Comparison of ENCODE assay signal across 23 cellular contexts in genomic region chr3:87756616-87757015, GRCh38. TPM values are rescaled to one million over a fixed set of nuclear protein-coding genes. Genes with fewer than 3 reads are reported as not detected.
A peak's percentile ranks its signal among the peaks of the same experiment; 100 is the strongest.
DNase-seq lines count a peak whose midpoint lies in the region; ATAC-seq, FAIRE-seq and TF ChIP-seq lines count a peak whose summit lies in the region.
"Had no signal": no experiment of that assay in that cellular context is flagged by ENCODE, and none has a peak within 500 bp of the region (broad histone marks: within the 10 kb centered on the region; RNA-seq: fewer than 3 reads in every experiment).

No MANE protein-coding gene starts in this region.

- H3K27ac ChIP-seq in A549 (no peak overlapping the region), PC-9 (no peak overlapping the region), HepG2 (ENCODE audit: extremely low read length, insufficient read depth, low read length) (no peak overlapping the region)
- H3K27ac ChIP-seq: BLaER1 treated with 17β-estradiol and CSF1 and Interleukin-3, amounts not matched to agents 10 nM and 100 nM had no signal

- no peak for TF ChIP-seq RAD21 in A549 (conservative IDR thresholded peaks at IDR 0.05 in 1 of 2, IDR thresholded peaks at IDR 0.05 in 1 of 2)
- TF ChIP-seq RAD21 in HepG2 (CRISPR knock-in tag; IDR thresholded peaks at IDR 0.05): no peak

- TF ChIP-seq CTCF in A549 (IDR thresholded peaks at IDR 0.05): no peak
- no peak for TF ChIP-seq CTCF in PC-9 (conservative IDR thresholded peaks at IDR 0.05)
- no peak for TF ChIP-seq CTCF in HepG2 (CRISPR knock-in tag; IDR thresholded peaks at IDR 0.05)

- no TSS peak for BruUV-seq in PC-9 (replicated peaks; lab: Mats Ljungman, UMichigan)
- BruUV-seq in HepG2 (replicated peaks; lab: Mats Ljungman, UMichigan): no TSS peak

- H2AFZ ChIP-seq in PC-9 (0 out of 2 replicates have a peak overlapping the region, but pooled peaks have one; percentile 1), HepG2 (ENCODE audit: low read length) (no peak overlapping the region)

- H3K4me2 ChIP-seq in A549 (0 out of 3 replicates have a peak overlapping the region, but pooled peaks have one; percentile 12), PC-9 (no peak overlapping the region), HepG2 (ENCODE audit: low read depth, low read length) (no peak overlapping the region)
- H3K4me2 ChIP-seq: BLaER1 treated with 17β-estradiol and CSF1 and Interleukin-3, amounts not matched to agents 10 nM and 100 nM had no signal

- CTCF ChIA-PET in A549 (lab: Yijun Ruan, JAX) (no interaction called here), PC-9 (lab: Charles Lee) (no interaction called here), HepG2 (lab: Yijun Ruan, JAX; ENCODE audit: low intra/inter-chr PET ratio, low total read pairs) (no interaction called here)

- ATAC-seq in A549 (no peak; a peak in 1 of 6 replicates), HepG2 (no peak), HG02571 (IDR thresholded peaks at IDR 0.05; ENCODE audit: unreplicated experiment) (no peak)

- no peaks in the 10 kb centered on the region for H3K9me2 ChIP-seq in PC-9 (ENCODE audit: insufficient read depth)

- H3K9me3 ChIP-seq in A549: peaks cover 7% of the 10 kb centered on the region; the same call in 1 of the 3 replicates
- H3K9me3 ChIP-seq in PC-9 (ENCODE audit: insufficient read depth, low read depth): no peaks in the 10 kb centered on the region
- H3K9me3 ChIP-seq in HepG2 (ENCODE audit: low read length): no peaks in the 10 kb centered on the region
- H3K9me3 ChIP-seq: BE2C, HAP-1 had no signal

- WGBS in A549 (ENCODE audit: missing lambda C conversion rate): 12% methylated on average over 1 of the region's 1 CpG
- WGBS in HepG2 (ENCODE audit: low lambda C conversion rate): 0% methylated on average over 1 of the region's 1 CpG

- H3K4me1 ChIP-seq in A549 (no peaks in the 10 kb centered on the region), PC-9 (replicated peaks; ENCODE audit: insufficient read depth) (no peaks in the 10 kb centered on the region), HepG2 (ENCODE audit: insufficient read depth, low read length) (no peaks in the 10 kb centered on the region)
- H3K4me1 ChIP-seq: BE2C; BLaER1 treated with 17β-estradiol and CSF1 and Interleukin-3, amounts not matched to agents 10 nM and 100 nM; HAP-1 had no signal

- no peak overlapping the region for H3K4me3 ChIP-seq in A549
- no peak overlapping the region for H3K4me3 ChIP-seq in PC-9
- no peak overlapping the region for H3K4me3 ChIP-seq in HepG2 (replicated peaks in 1 of 3; ENCODE audit: insufficient read depth in 1 of 3, low read depth in 2 of 3, low read length in 3 of 3)
- H3K4me3 ChIP-seq: BLaER1 treated with 17β-estradiol and CSF1 and Interleukin-3, amounts not matched to agents 10 nM and 100 nM; HAP-1 had no signal

- no peaks in the 10 kb centered on the region for H3K79me2 ChIP-seq in PC-9 (ENCODE audit: low read depth)
- H3K79me2 ChIP-seq in HepG2 (ENCODE audit: insufficient read depth, low read length): no peaks in the 10 kb centered on the region

- TF ChIP-seq EP300 in A549 (IDR thresholded peaks at IDR 0.05): no peak
- TF ChIP-seq EP300 in HepG2 (IDR thresholded peaks at IDR 0.05; ENCODE audit: low read depth in 2 of 2, low read length in 2 of 2): no peak
- no peak for TF ChIP-seq EP300 in HepG2 (CRISPR knock-in tag; IDR thresholded peaks at IDR 0.05; ENCODE audit: borderline replicate concordance)

- intact Hi-C loops in PC-9 (cut with micrococcal nuclease; ENCODE audit: unreplicated experiment): no loop called here
- intact Hi-C loops in HepG2 (cut with micrococcal nuclease; ENCODE audit: unreplicated experiment): no loop called here

- DNase-seq in A549 (ENCODE audit: low read depth in 1 of 2, low spot score in 1 of 2) (peak in 1 of 2 experiments; percentile 57), HuH-7.5 (ENCODE audit: low spot score) (peak; percentile 10), PC-9 (no peak), HepG2 (ENCODE audit: low spot score) (peak; percentile 8), cerebellar cortex (ENCODE audit: low spot score) (no peak), retina (no peak)
- no peak for DNase-seq in activated CD8-positive, alpha-beta memory T cell treated with anti-CD3 and anti-CD28 coated beads, Interleukin-2, amount 50 U/mL, for 48 hours
- DNase-seq: AML-193; BE2C; CD4-positive, alpha-beta T cell; CD8-positive, alpha-beta memory T cell; DMS 273 treated with DMSO at 0.1 percent for 48 hours; DND-41; GOT3; HFFc6 had no signal

- FAIRE-seq in A549 (lab: Jason Lieb, UNC): no peak
- FAIRE-seq in HepG2 (lab: Jason Lieb, UNC): no peak
- FAIRE-seq: D721Med, GM12892, H54 had no signal

- H3K36me3 ChIP-seq in PC-9 (ENCODE audit: low read depth) (no peaks in the 10 kb centered on the region), HepG2 (replicated peaks in 1 of 2; ENCODE audit: control insufficient read depth in 1 of 2, insufficient read depth in 2 of 2, low read length in 2 of 2) (no peaks in the 10 kb centered on the region)
- H3K36me3 ChIP-seq: BE2C; BLaER1 treated with 17β-estradiol and CSF1 and Interleukin-3, amounts not matched to agents 10 nM and 100 nM; HAP-1 had no signal

- H3F3A ChIP-seq in PC-9 (ENCODE audit: insufficient read depth, low read depth): no peaks in the 10 kb centered on the region

- H3K9ac ChIP-seq in HepG2 (ENCODE audit: insufficient read depth, low read depth, low read length): no peak overlapping the region
- H3K9ac ChIP-seq: BLaER1 treated with 17β-estradiol and CSF1 and Interleukin-3, amounts not matched to agents 10 nM and 100 nM had no signal

- H3K27me3 ChIP-seq in PC-9 (ENCODE audit: insufficient read depth, low read depth) (no peaks in the 10 kb centered on the region), HepG2 (ENCODE audit: control insufficient read depth in 1 of 2, insufficient read depth in 2 of 2, low read length in 2 of 2) (no peaks in the 10 kb centered on the region)
- H3K27me3 ChIP-seq: BE2C; BLaER1 treated with 17β-estradiol and CSF1 and Interleukin-3, amounts not matched to agents 10 nM and 100 nM had no signal

- in situ Hi-C loops in HepG2 (cut with HindIII; ENCODE audit: extremely low pct_ligation_motif_present, low pct_unique_long_range_greater_than_20kb): no loop called here

- TF ChIP-seq POLR2A in A549 (IDR thresholded peaks at IDR 0.05; ENCODE audit: low read length) (no peak), HepG2 (IDR thresholded peaks at IDR 0.05; ENCODE audit: insufficient read depth in 1 of 2, low read depth in 2 of 2, low read length in 2 of 2) (no peak)

- POLR2A ChIA-PET in A549 (lab: Yijun Ruan, JAX) (no interaction called here), PC-9 (lab: Charles Lee; ENCODE audit: unreplicated experiment) (no interaction called here), HepG2 (lab: Yijun Ruan, JAX) (no interaction called here)

- no peaks in the 10 kb centered on the region for H4K20me1 ChIP-seq in PC-9 (ENCODE audit: insufficient read depth)
- no peaks in the 10 kb centered on the region for H4K20me1 ChIP-seq in HepG2 (ENCODE audit: insufficient read depth, low read length)
- H4K20me1 ChIP-seq: BLaER1 treated with 17β-estradiol and CSF1 and Interleukin-3, amounts not matched to agents 10 nM and 100 nM had no signal

TF ChIP-seq in A549, 52 proteins besides CTCF, POLR2A, EP300 and RAD21 (continues in another document):
- no peak for TF ChIP-seq KDM1A (IDR thresholded peaks at IDR 0.05; ENCODE audit: low read depth)
- no peak for TF ChIP-seq NR3C1 (IDR thresholded peaks at IDR 0.05)
- TF ChIP-seq FOSL2 (IDR thresholded peaks at IDR 0.05): no peak
- TF ChIP-seq FOSL2 (CRISPR knock-in tag; IDR thresholded peaks at IDR 0.05): no peak
- no peak for TF ChIP-seq ZC3H11A (IDR thresholded peaks at IDR 0.05)
- no peak for TF ChIP-seq JUNB (IDR thresholded peaks at IDR 0.05)
- TF ChIP-seq JUN (IDR thresholded peaks at IDR 0.05): no peak

TF ChIP-seq in HepG2, 621 proteins besides CTCF, POLR2A, EP300 and RAD21:
- TF ChIP-seq GFI1 (CRISPR knock-in tag; IDR thresholded peaks at IDR 0.05; ENCODE audit: borderline replicate concordance) (0 out of 2 replicates have a peak, but pooled peaks have one; percentile 49), ZNF530 (CRISPR knock-in tag; IDR thresholded peaks at IDR 0.05; ENCODE audit: low read depth) (no peak)

RNA-seq across cellular contexts. Expression of gene HTR1F, which starts 35.9 kb away (rescaled TPM):
- polyA plus RNA-seq in A549 (2011; rRNA removed) (0.14 and 0.28 TPM in 2 replicates), A549 (2017; fragmentation: RNase III; extraction: RNeasy Plus Mini Kit Qiagen cat#74134 plus additional on column Dnase treatment) (0.13 to 0.33 TPM (median 0.15 TPM) in 3 replicates), HepG2 (2011; rRNA removed) (not detected in 2 replicates)
- polyA plus RNA-seq in A549 (2012; cell fraction: cytosol; rRNA removed): 0.01 TPM in 2 replicates
- polyA plus RNA-seq in A549 (2012; cell fraction: nucleus; rRNA removed): 0.02 and 0.06 TPM in 2 replicates
- polyA minus RNA-seq in A549 (2011; rRNA and poly(A)+ RNA removed): 0.10 and 0.12 TPM in 2 replicates
- total RNA-seq in PC-9 (2021) (not detected in 2 replicates), HepG2 (2016; rRNA removed; fragmentation: Illumina TruSeq; extraction: Trizol) (not detected in 2 replicates)
- not detected in 2 replicates for total RNA-seq in HepG2 (2016; cell fraction: cytosol; rRNA removed; fragmentation: Illumina TruSeq; extraction: Trizol; ENCODE audit: low read depth)
- not detected in 2 replicates for total RNA-seq in HepG2 (2016; cell fraction: insoluble cytoplasmic fraction; rRNA removed; fragmentation: Illumina TruSeq; extraction: Trizol)
- not detected in 2 replicates for total RNA-seq in HepG2 (2016; cell fraction: membrane; rRNA removed; fragmentation: Illumina TruSeq; extraction: Trizol)
- total RNA-seq in HepG2 (2016; cell fraction: nucleus; rRNA removed; fragmentation: Illumina TruSeq; extraction: Trizol): not detected in 2 replicates
- not detected in 2 replicates for polyA plus RNA-seq in HepG2 (2011; cell fraction: cytosol; rRNA removed)
- polyA plus RNA-seq in HepG2 (2011; cell fraction: nucleus; rRNA removed): not detected in 2 replicates
- polyA plus RNA-seq in HepG2 (2012): not detected in 2 replicates
- polyA plus RNA-seq in HepG2 (2016; cell fraction: cytosol; fragmentation: Illumina TruSeq; extraction: Trizol; ENCODE audit: low read depth): not detected in 2 replicates
- polyA plus RNA-seq in HepG2 (2016; cell fraction: insoluble cytoplasmic fraction; fragmentation: Illumina TruSeq; extraction: Trizol; ENCODE audit: low read depth): not detected in 2 replicates
- polyA plus RNA-seq in HepG2 (2016; cell fraction: membrane; fragmentation: Illumina TruSeq; extraction: Trizol; ENCODE audit: low read depth): not detected in 2 replicates
- not detected in 2 replicates for polyA plus RNA-seq in HepG2 (2016; cell fraction: nucleus; fragmentation: Illumina TruSeq; extraction: Trizol; ENCODE audit: insufficient read depth, low read depth)
- not detected in 2 replicates for polyA minus RNA-seq in HepG2 (2011; rRNA and poly(A)+ RNA removed; ENCODE audit: low replicate concordance)
- polyA minus RNA-seq in HepG2 (2011; cell fraction: cytosol; rRNA and poly(A)+ RNA removed): not detected in 2 replicates
- not detected in 2 replicates for polyA minus RNA-seq in HepG2 (2011; cell fraction: nucleus; rRNA and poly(A)+ RNA removed)
- total RNA-seq: A172; CD4-positive, alpha-beta T cell; CD8-positive, alpha-beta memory T cell had no signal
- polyA plus RNA-seq: CD14-positive monocyte; CD8-positive, alpha-beta memory T cell had no signal

Comparison
In these comparisons a context has a peak if more than half of its experiments do, and no peak if none do; other contexts are left out.
1. DNase-seq: peak in HuH-7.5 (single experiment) and HepG2 (single experiment); none in PC-9 (0 of 2), activated CD8-positive, alpha-beta memory T cell treated with anti-CD3 and anti-CD28 coated beads, Interleukin-2, amount 50 U/mL, for 48 hours (single experiment), cerebellar cortex (single experiment) and retina (single experiment).